Comparison of ENCODE assay signal across 8 cellular contexts in the genomic region with DNA sequence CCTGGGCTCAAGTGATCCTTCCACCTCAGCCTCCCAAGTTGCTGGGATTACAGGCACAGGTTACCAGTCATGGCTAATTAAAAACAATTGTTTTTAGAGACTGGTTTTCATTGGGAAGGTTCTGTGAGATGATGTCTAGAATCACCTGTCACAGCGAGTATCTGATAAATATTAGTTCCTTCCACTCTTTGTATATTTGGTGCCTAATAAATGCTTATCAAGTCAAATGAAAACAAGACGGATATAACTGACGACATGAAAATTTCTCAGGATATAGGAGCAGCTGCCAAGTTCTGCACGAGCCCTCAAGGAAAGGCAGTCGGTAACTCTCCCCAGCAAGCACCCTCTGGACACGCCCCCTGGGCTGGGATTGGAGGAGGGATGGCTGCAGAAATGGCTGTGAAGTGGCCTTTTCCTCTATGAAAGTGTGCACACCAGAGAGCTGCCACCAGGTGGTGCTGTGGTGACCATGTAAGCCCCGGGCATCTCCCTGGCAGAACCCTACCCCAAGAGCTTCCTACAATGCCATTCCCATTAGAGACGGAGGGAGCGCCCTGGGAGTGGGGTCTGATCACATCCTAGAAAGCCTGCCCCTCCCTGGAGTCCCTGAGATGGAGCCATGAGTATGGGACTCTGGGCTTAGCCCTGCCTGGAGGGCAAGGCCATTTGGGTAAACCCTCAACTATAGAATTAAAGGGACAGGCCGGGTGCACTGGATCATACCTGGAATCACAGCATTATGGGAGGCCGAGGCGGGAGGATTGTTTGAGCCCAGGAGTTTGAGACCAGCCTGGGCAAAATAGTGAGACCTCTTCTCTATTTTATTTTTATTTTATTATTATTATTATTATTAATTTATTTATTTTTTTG. TPM values are rescaled to one million over a fixed set of nuclear protein-coding genes. Genes with fewer than 3 reads are reported as not detected.
DNase-seq lines count a peak whose midpoint lies in the region; ATAC-seq and TF ChIP-seq lines count a peak whose summit lies in the region.

No MANE protein-coding gene starts in this region.

- no peak overlapping the region for H3K27ac ChIP-seq in SJCRH30
- no peak overlapping the region for H3K27ac ChIP-seq in gastroesophageal sphincter
- H3K27ac ChIP-seq in ovary, result no peak overlapping the region
- no peak overlapping the region for H3K27ac ChIP-seq in tibial nerve

- DNase-seq in AG09309 (ENCODE audit: low read depth), result peak; percentile 85
- peak; percentile 93 for DNase-seq in NB4 (ENCODE audit: low read depth)
- peak; percentile 98 to 99 for DNase-seq in SJCRH30
- DNase-seq in activated effector memory CD4-positive, alpha-beta T cell treated with Interleukin-2 at 50 U/mL for 16 hours, result peak; percentile 70
- DNase-seq in ovary, result peak; percentile 66 to 84 (median 72)
- DNase-seq in tibial nerve (ENCODE audit: low spot score in 2 of 2), result peak; percentile 75 to 91

- 18 to 32% methylated on average over 5 to 9 of the region's 12 CpGs for whole genome bisulfite sequencing in gastroesophageal sphincter (ENCODE audit: low coverage in 1 of 2), 2 donors
- 42 to 46% (median 45%) methylated on average over 12 of the region's 12 CpGs for WGBS in ovary, 3 donors
- 37 to 44% methylated on average over 11 to 12 of the region's 12 CpGs for WGBS in tibial nerve, 2 donors

- TF ChIP-seq CTCF in AG09309 (IDR thresholded peaks at IDR 0.05; ENCODE audit: control insufficient read depth, insufficient read depth, low read depth, low read length, missing control alignments) (peak; percentile 91), NB4 (IDR thresholded peaks at IDR 0.05; ENCODE audit: low read depth, low read length) (peak; percentile 93), gastroesophageal sphincter (IDR thresholded peaks at IDR 0.05) (peak; percentile 53 to 89 (median 84)), ovary (IDR thresholded peaks at IDR 0.05) (peak in 1 of 3 donors; percentile 36), tibial nerve (IDR thresholded peaks at IDR 0.05) (peak; percentile 70 to 80 (median 75))

- H3K4me1 ChIP-seq in SJCRH30 (no peaks in the 10 kb centered on the region), gastroesophageal sphincter (peaks cover 0 to 19% (median 2%) of the 10 kb centered on the region in 3 donors), ovary (ENCODE audit: insufficient read depth) (no peaks in the 10 kb centered on the region), tibial nerve (no peaks in the 10 kb centered on the region)

- ATAC-seq in GM19351 (IDR thresholded peaks at IDR 0.05; ENCODE audit: unreplicated experiment), result peak; percentile 58
- ATAC-seq in gastroesophageal sphincter, result peak; percentile 95

- intact Hi-C loops in ovary (cut with DNase I), result no loop called here

- H3K36me3 ChIP-seq in SJCRH30, result no peaks in the 10 kb centered on the region
- H3K36me3 ChIP-seq in gastroesophageal sphincter, result peaks cover 0 to 26% of the 10 kb centered on the region in 2 donors
- H3K36me3 ChIP-seq in ovary, result no peaks in the 10 kb centered on the region
- peaks cover 0 to 32% (median 0%) of the 10 kb centered on the region in 3 donors for H3K36me3 ChIP-seq in tibial nerve

- no peak overlapping the region for H3K4me3 ChIP-seq in AG09309 (ENCODE audit: control insufficient read depth, low read depth, low read length)
- H3K4me3 ChIP-seq in NB4 (ENCODE audit: low read depth, low read length), result no peak overlapping the region
- no peak overlapping the region for H3K4me3 ChIP-seq in SJCRH30
- H3K4me3 ChIP-seq in gastroesophageal sphincter, result no peak overlapping the region
- H3K4me3 ChIP-seq in ovary, result no peak overlapping the region
- H3K4me3 ChIP-seq in tibial nerve, result no peak overlapping the region

- no peaks in the 10 kb centered on the region for H3K9me3 ChIP-seq in SJCRH30 (replicated peaks)
- H3K9me3 ChIP-seq in gastroesophageal sphincter, result no peaks in the 10 kb centered on the region
- H3K9me3 ChIP-seq in ovary, result no peaks in the 10 kb centered on the region
- no peaks in the 10 kb centered on the region for H3K9me3 ChIP-seq in tibial nerve

- no peak for TF ChIP-seq POLR2A in NB4 (IDR thresholded peaks at IDR 0.05; ENCODE audit: extremely low read depth, insufficient read length)
- TF ChIP-seq POLR2A in gastroesophageal sphincter (IDR thresholded peaks at IDR 0.05), result no peak
- no peak for TF ChIP-seq POLR2A in ovary (IDR thresholded peaks at IDR 0.05)
- no peak for TF ChIP-seq POLR2A in tibial nerve (IDR thresholded peaks at IDR 0.05)

- TF ChIP-seq EP300 in gastroesophageal sphincter (IDR thresholded peaks at IDR 0.05) (no peak), ovary (IDR thresholded peaks at IDR 0.05) (no peak), tibial nerve (IDR thresholded peaks at IDR 0.05) (no peak)

- H3K27me3 ChIP-seq in SJCRH30 (no peaks in the 10 kb centered on the region), gastroesophageal sphincter (no peaks in the 10 kb centered on the region), ovary (no peaks in the 10 kb centered on the region), tibial nerve (no peaks in the 10 kb centered on the region)

RNA-seq across cellular contexts. Expression of a gene that starts 50.9 kb away (rescaled TPM):
- total RNA-seq in SJCRH30 (2014; rRNA removed; shearing (Covaris generic)), result 0.05 TPM in 1 of 2 replicates, not detected in the other
- not detected for total RNA-seq in gastroesophageal sphincter
- not detected for total RNA-seq in ovary
- not detected for polyA plus RNA-seq in ovary
- not detected for total RNA-seq in tibial nerve
